1 cellular context compared by ENCODE assay signal in the genomic region with DNA sequence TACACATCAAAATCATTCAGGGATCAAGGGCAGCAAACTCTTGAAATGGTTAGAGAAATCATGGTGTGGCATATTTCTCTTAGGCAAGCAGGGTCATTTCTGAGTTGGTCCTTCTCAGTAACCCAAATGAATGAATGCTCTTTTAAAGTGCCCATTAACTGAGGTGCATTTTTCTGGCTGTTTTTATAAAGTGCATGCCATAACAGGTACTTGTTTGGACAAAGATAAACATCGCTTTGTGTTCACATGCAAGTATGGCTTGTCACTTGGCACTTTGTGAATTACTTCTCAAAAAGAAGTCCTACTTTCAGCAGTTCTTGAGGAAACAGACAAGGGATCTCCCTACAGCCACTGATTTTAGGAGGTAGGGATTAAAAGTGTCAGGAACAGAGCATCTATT.
A peak's percentile ranks its signal among the peaks of the same experiment; 100 is the strongest.
TF ChIP-seq lines count a peak whose summit lies in the region.

No MANE protein-coding gene starts in this region.

TF ChIP-seq in HCT116, 20 proteins besides CTCF, POLR2A, EP300 and RAD21 (continued from another document):
- TF ChIP-seq, protein P1, sequence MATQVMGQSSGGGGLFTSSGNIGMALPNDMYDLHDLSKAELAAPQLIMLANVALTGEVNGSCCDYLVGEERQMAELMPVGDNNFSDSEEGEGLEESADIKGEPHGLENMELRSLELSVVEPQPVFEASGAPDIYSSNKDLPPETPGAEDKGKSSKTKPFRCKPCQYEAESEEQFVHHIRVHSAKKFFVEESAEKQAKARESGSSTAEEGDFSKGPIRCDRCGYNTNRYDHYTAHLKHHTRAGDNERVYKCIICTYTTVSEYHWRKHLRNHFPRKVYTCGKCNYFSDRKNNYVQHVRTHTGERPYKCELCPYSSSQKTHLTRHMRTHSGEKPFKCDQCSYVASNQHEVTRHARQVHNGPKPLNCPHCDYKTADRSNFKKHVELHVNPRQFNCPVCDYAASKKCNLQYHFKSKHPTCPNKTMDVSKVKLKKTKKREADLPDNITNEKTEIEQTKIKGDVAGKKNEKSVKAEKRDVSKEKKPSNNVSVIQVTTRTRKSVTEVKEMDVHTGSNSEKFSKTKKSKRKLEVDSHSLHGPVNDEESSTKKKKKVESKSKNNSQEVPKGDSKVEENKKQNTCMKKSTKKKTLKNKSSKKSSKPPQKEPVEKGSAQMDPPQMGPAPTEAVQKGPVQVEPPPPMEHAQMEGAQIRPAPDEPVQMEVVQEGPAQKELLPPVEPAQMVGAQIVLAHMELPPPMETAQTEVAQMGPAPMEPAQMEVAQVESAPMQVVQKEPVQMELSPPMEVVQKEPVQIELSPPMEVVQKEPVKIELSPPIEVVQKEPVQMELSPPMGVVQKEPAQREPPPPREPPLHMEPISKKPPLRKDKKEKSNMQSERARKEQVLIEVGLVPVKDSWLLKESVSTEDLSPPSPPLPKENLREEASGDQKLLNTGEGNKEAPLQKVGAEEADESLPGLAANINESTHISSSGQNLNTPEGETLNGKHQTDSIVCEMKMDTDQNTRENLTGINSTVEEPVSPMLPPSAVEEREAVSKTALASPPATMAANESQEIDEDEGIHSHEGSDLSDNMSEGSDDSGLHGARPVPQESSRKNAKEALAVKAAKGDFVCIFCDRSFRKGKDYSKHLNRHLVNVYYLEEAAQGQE (IDR thresholded peaks at IDR 0.05; ENCODE audit: low read depth): no peak
- 0 out of 2 replicates have a peak, but pooled peaks have one; percentile 13 for TF ChIP-seq FOSL1 (IDR thresholded peaks at IDR 0.05; ENCODE audit: low read depth)
- TF ChIP-seq ZFX (IDR thresholded peaks at IDR 0.05): no peak
- TF ChIP-seq YY1 (IDR thresholded peaks at IDR 0.05; ENCODE audit: extremely low read depth, insufficient replicate concordance, low read depth, low read length): no peak
- TF ChIP-seq, protein P2, sequence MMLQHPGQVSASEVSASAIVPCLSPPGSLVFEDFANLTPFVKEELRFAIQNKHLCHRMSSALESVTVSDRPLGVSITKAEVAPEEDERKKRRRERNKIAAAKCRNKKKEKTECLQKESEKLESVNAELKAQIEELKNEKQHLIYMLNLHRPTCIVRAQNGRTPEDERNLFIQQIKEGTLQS (IDR thresholded peaks at IDR 0.05): no peak
- peak; percentile 31; the same call in 1 of the 2 replicates for TF ChIP-seq JUND (IDR thresholded peaks at IDR 0.05)
- TF ChIP-seq ELF1 (IDR thresholded peaks at IDR 0.05; ENCODE audit: borderline replicate concordance, low read depth): no peak; the same call in 1 of the 2 replicates
- no peak for TF ChIP-seq SIN3A (IDR thresholded peaks at IDR 0.05; ENCODE audit: low read depth)
- peak; percentile 46; the same call in 1 of the 2 replicates for TF ChIP-seq POLR2AphosphoS5 (IDR thresholded peaks at IDR 0.05; ENCODE audit: low read depth, low read length)
- no peak for TF ChIP-seq ZNF274 (IDR thresholded peaks at IDR 0.05; ENCODE audit: low read depth, low read length)
- no peak for TF ChIP-seq SRF (IDR thresholded peaks at IDR 0.05; ENCODE audit: low read depth)
- TF ChIP-seq, protein P3, sequence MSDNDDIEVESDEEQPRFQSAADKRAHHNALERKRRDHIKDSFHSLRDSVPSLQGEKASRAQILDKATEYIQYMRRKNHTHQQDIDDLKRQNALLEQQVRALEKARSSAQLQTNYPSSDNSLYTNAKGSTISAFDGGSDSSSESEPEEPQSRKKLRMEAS (IDR thresholded peaks at IDR 0.05): no peak
- no peak for TF ChIP-seq EGR1 (IDR thresholded peaks at IDR 0.05; ENCODE audit: low read depth)
- TF ChIP-seq SP1 (IDR thresholded peaks at IDR 0.05; ENCODE audit: low read depth): no peak
